Comparison of ENCODE assay signal across 8 cellular contexts in genomic region chr11:76680517-76681425, GRCh38. TPM values are rescaled to one million over a fixed set of nuclear protein-coding genes. Genes with fewer than 3 reads are reported as not detected.
DNase-seq lines count a peak whose midpoint lies in the region; ATAC-seq and TF ChIP-seq lines count a peak whose summit lies in the region.

No MANE protein-coding gene starts in this region.

- H3K27me3 ChIP-seq in hepatocyte (no peaks in the 10 kb centered on the region), skeletal muscle satellite cell (ENCODE audit: control insufficient read depth, insufficient read depth, low read length) (peaks cover 70% of the 10 kb centered on the region)

- no peaks in the 10 kb centered on the region for H3K36me3 ChIP-seq in hepatocyte (replicated peaks; ENCODE audit: insufficient read depth, low read depth)
- H3K36me3 ChIP-seq in skeletal muscle satellite cell (ENCODE audit: insufficient read depth, low read length) = no peaks in the 10 kb centered on the region

- DNase-seq in AG08395 (ENCODE audit: low spot score) (peak; percentile 83), NCI-H146 (lab: John Stamatoyannopoulos, UW) (peak; percentile 84), T-helper 22 cell (ENCODE audit: low read depth) (peak; percentile 23), astrocyte of the cerebellum (ENCODE audit: low read depth) (peak; percentile 45), hepatocyte (ENCODE audit: low spot score) (peak; percentile 89)

- no peaks in the 10 kb centered on the region for H3K9me3 ChIP-seq in hepatocyte (ENCODE audit: low read depth)
- no peaks in the 10 kb centered on the region for H3K9me3 ChIP-seq in skeletal muscle satellite cell (replicated peaks; ENCODE audit: low read length)

- no peaks in the 10 kb centered on the region for H3K79me2 ChIP-seq in hepatocyte

- TF ChIP-seq CTCF in astrocyte of the cerebellum (IDR thresholded peaks at IDR 0.05; ENCODE audit: low read depth, low read length, missing control alignments) (peak; percentile 83), hepatocyte (IDR thresholded peaks at IDR 0.05; ENCODE audit: poor library complexity) (peak; percentile 89)

- no peak overlapping the region for H2AFZ ChIP-seq in hepatocyte

- H3K4me2 ChIP-seq in hepatocyte (peak overlapping the region; percentile 67), skeletal muscle satellite cell (ENCODE audit: low read length) (peak overlapping the region; percentile 41)

- H4K20me1 ChIP-seq in hepatocyte (ENCODE audit: insufficient read depth, poor library complexity, severe bottlenecking) = no peaks in the 10 kb centered on the region

- no peaks in the 10 kb centered on the region for H3K9me2 ChIP-seq in hepatocyte (replicated peaks; ENCODE audit: insufficient read depth)

- no peak overlapping the region for H3K27ac ChIP-seq in hepatocyte

- ATAC-seq in GM18868 (IDR thresholded peaks at IDR 0.05; ENCODE audit: unreplicated experiment) = peak; percentile 58
- no peak for ATAC-seq in GM18873 (IDR thresholded peaks at IDR 0.05; ENCODE audit: low FRiP score, unreplicated experiment)

- 37% methylated on average over 22 of the region's 22 CpGs for WGBS in hepatocyte (ENCODE audit: low lambda C conversion rate, missing lambda C conversion rate)

- H3K4me1 ChIP-seq in hepatocyte (ENCODE audit: insufficient read depth) = no peaks in the 10 kb centered on the region
- no peaks in the 10 kb centered on the region for H3K4me1 ChIP-seq in skeletal muscle satellite cell (ENCODE audit: control insufficient read depth, insufficient read depth, low read length)

- H3K4me3 ChIP-seq in astrocyte of the cerebellum (ENCODE audit: low read depth, low read length) = no peak overlapping the region
- no peak overlapping the region for H3K4me3 ChIP-seq in hepatocyte
- no peak overlapping the region for H3K4me3 ChIP-seq in skeletal muscle satellite cell (ENCODE audit: low read length)

- in situ Hi-C loops in astrocyte of the cerebellum (cut with HindIII; ENCODE audit: low sequenced_read_pairs) = no loop called here

- H3K9ac ChIP-seq in skeletal muscle satellite cell (ENCODE audit: low read depth, low read length) = no peak overlapping the region

RNA-seq across cellular contexts. Expression of gene LRRC32, which starts 10.2 kb away (rescaled TPM):
- 14.7 and 25.5 TPM in 2 replicates for total RNA-seq in hepatocyte
- 75.2 and 80.4 TPM in 2 replicates for polyA plus RNA-seq in hepatocyte
- 7.9 and 11.8 TPM in 2 replicates for total RNA-seq in skeletal muscle satellite cell (2012; rRNA removed)

Comparison
In these comparisons a context has a peak if more than half of its experiments do, and no peak if none do; other contexts are left out.
1. DNase-seq: peak in every context shown above with its lines; median percentile 89 in hepatocyte; 84 in NCI-H146; 83 in AG08395; 45 in astrocyte of the cerebellum; 23 in T-helper 22 cell.